Comparison of ENCODE assay signal across 21 cellular contexts in genomic region chr5:172591636-172592035, GRCh38. TPM values are rescaled to one million over a fixed set of nuclear protein-coding genes. Genes with fewer than 3 reads are reported as not detected.
"Had no signal": no experiment of that assay in that cellular context is flagged by ENCODE, and none has a peak within 500 bp of the region (broad histone marks: within the 10 kb centered on the region; RNA-seq: fewer than 3 reads in every experiment).

No MANE protein-coding gene starts in this region.

- H3K4me2 ChIP-seq: KMS-11 had no signal

- H3K9ac ChIP-seq: KMS-11 had no signal

- H3K27ac ChIP-seq: HL-60, KMS-11, RWPE1 had no signal

- DNase-seq: Kasumi-1; MM.1S; NCI-H1048; NCI-H1436; NCI-H1930; NCI-H2081; NCI-H2107; NCI-H345; NCI-H446 treated with DMSO at 0.1 percent for 48 hours; NCI-H510A treated with DMSO at 0.1 percent for 48 hours; NCI-H526 treated with DMSO at 0.1 percent for 48 hours; NCI-H748 treated with DMSO at 0.1 percent for 48 hours; NK-92 treated with Interleukin-12 subunit alpha and Interleukin-12 subunit beta, amount 100 ng/mL, for 24 hours; PC-3; SHP77 had no signal

- H3K4me3 ChIP-seq: K562 had no signal

- FAIRE-seq: HTR-8/SVneo, K562 had no signal

RNA-seq across cellular contexts. Expression of gene NEURL1B, which starts 49.4 kb away (rescaled TPM):
- polyA plus RNA-seq: IgD-negative memory B cell, K562 had no signal
